10 cellular contexts compared by ENCODE assay signal in the genomic region with DNA sequence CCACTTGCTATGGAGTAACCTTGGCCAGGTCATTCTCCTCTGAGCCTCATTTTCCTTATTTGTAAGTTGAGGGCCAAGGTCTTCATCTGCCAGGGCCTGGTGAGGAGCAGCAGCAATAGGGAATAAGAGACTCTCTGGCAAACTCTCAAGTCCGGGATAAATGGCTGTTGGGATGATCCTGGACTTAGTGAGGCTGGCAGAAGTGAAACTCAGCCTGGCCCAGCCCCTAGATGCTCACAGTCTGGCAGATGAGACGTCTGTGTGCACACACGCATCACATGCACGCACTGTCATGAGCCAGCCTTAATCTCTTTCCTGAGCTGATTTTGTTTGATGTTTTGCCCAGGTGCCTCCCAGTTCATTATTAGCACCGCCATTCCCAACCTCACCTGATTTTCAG. TPM values are rescaled to one million over a fixed set of nuclear protein-coding genes. Genes with fewer than 3 reads are reported as not detected.
DNase-seq lines count a peak whose midpoint lies in the region; ATAC-seq and TF ChIP-seq lines count a peak whose summit lies in the region.
"Had no signal": no experiment of that assay in that cellular context is flagged by ENCODE, and none has a peak within 500 bp of the region (broad histone marks: within the 10 kb centered on the region; RNA-seq: fewer than 3 reads in every experiment).

No MANE protein-coding gene starts in this region.

- TF ChIP-seq CTCF in esophagus muscularis mucosa (IDR thresholded peaks at IDR 0.05): no peak

- H3K4me1 Mint-ChIP-seq in CD8-positive, alpha-beta memory T cell: peaks cover 95 to 100% (median 99%) of the 10 kb centered on the region in 3 donors
- H3K4me1 Mint-ChIP-seq in natural killer cell treated with Interleukin-12 subunit alpha and Interleukin-12 subunit beta and Interleukin-15 and Interleukin-18, amount 100 ng/mL, for 72 hours (ENCODE audit: low read depth in 2 of 2): peaks cover 75 to 90% of the 10 kb centered on the region in 2 donors

- no peak overlapping the region for H2AFZ ChIP-seq in Karpas-422 (ENCODE audit: low read length)

- H3K27me3 Mint-ChIP-seq in CD8-positive, alpha-beta memory T cell: peaks cover 0 to 3% of the 10 kb centered on the region in 2 donors
- H3K27me3 Mint-ChIP-seq in natural killer cell treated with Interleukin-12 subunit alpha and Interleukin-12 subunit beta and Interleukin-15 and Interleukin-18, amount 100 ng/mL, for 72 hours: no peaks in the 10 kb centered on the region

- H3K4me3 Mint-ChIP-seq in CD8-positive, alpha-beta memory T cell: peak overlapping the region in 6 of 7 donors; percentile 12 to 66 (median 22)
- no peak overlapping the region for H3K4me3 Mint-ChIP-seq in natural killer cell treated with Interleukin-12 subunit alpha and Interleukin-12 subunit beta and Interleukin-15 and Interleukin-18, amount 100 ng/mL, for 72 hours

- no peak for TF ChIP-seq EP300 in esophagus muscularis mucosa (IDR thresholded peaks at IDR 0.05)

- H3K9ac ChIP-seq in Karpas-422 (ENCODE audit: low read length): peak overlapping the region; percentile 71

- peak overlapping the region; percentile 79 for H3K4me2 ChIP-seq in Karpas-422 (ENCODE audit: low read depth, low read length, poor library complexity, severe bottlenecking)

- no peaks in the 10 kb centered on the region for H3K9me3 Mint-ChIP-seq in CD8-positive, alpha-beta memory T cell
- no peaks in the 10 kb centered on the region for H3K9me3 Mint-ChIP-seq in activated naive CD4-positive, alpha-beta T cell treated with anti-CD3 and anti-CD28 coated beads, Interleukin-2, amount 50 U/mL, for 72 hours
- no peaks in the 10 kb centered on the region for H3K9me3 Mint-ChIP-seq in natural killer cell treated with Interleukin-12 subunit alpha and Interleukin-12 subunit beta and Interleukin-15 and Interleukin-18, amount 100 ng/mL, for 72 hours

- 65% methylated on average over 5 of the region's 5 CpGs for WGBS in esophagus muscularis mucosa

- no peaks in the 10 kb centered on the region for H3K36me3 Mint-ChIP-seq in CD8-positive, alpha-beta memory T cell
- no peaks in the 10 kb centered on the region for H3K36me3 Mint-ChIP-seq in activated naive CD4-positive, alpha-beta T cell treated with anti-CD3 and anti-CD28 coated beads, Interleukin-2, amount 50 U/mL, for 72 hours
- H3K36me3 Mint-ChIP-seq in natural killer cell treated with Interleukin-12 subunit alpha and Interleukin-12 subunit beta and Interleukin-15 and Interleukin-18, amount 100 ng/mL, for 72 hours: no peaks in the 10 kb centered on the region

- no peak for TF ChIP-seq POLR2A in esophagus muscularis mucosa (IDR thresholded peaks at IDR 0.05; ENCODE audit: low read depth)

- H3K27ac ChIP-seq in CD8-positive, alpha-beta memory T cell (ENCODE audit: low read depth, low read length): peak overlapping the region; percentile 44
- H3K27ac ChIP-seq in Karpas-422 (ENCODE audit: low read length) (peak overlapping the region; percentile 92), esophagus muscularis mucosa (replicated peaks in 1 of 4) (peak overlapping the region in 1 of 4 donors; percentile 19)

- H3K9me3 ChIP-seq in CD8-positive, alpha-beta memory T cell (ENCODE audit: low read length): no peaks in the 10 kb centered on the region
- H3K9me3 ChIP-seq in Karpas-422 (ENCODE audit: low read length): no peaks in the 10 kb centered on the region
- no peaks in the 10 kb centered on the region for H3K9me3 ChIP-seq in esophagus muscularis mucosa

- H3K9me2 ChIP-seq in Karpas-422 (replicated peaks; ENCODE audit: insufficient read depth, low read length): no peaks in the 10 kb centered on the region

- peaks cover 100% of the 10 kb centered on the region for H3K4me1 ChIP-seq in CD8-positive, alpha-beta memory T cell (ENCODE audit: insufficient read depth, low read length)
- H3K4me1 ChIP-seq in Karpas-422 (ENCODE audit: low read length) (peaks cover 95% of the 10 kb centered on the region), esophagus muscularis mucosa (peaks cover 35 to 83% (median 79%) of the 10 kb centered on the region in 4 donors)

- H3K4me3 ChIP-seq in CD8-positive, alpha-beta memory T cell (ENCODE audit: low read length): no peak overlapping the region
- H3K4me3 ChIP-seq in Karpas-422 (ENCODE audit: low read length): peak overlapping the region; percentile 55; the same call in 1 of the 2 replicates
- H3K4me3 ChIP-seq in esophagus muscularis mucosa: no peak overlapping the region

- CTCF ChIA-PET in CD8-positive, alpha-beta memory T cell (lab: Charles Lee): interaction anchor here (2.0 to 8.5 kb wide), 2 partner anchors 27 to 533 kb away, joined by 5 to 73 read pairs; a partner anchor contains a TSS

- H3K27me3 ChIP-seq in CD8-positive, alpha-beta memory T cell (ENCODE audit: insufficient read depth, low read length, poor library complexity, severe bottlenecking): no peaks in the 10 kb centered on the region
- no peaks in the 10 kb centered on the region for H3K27me3 ChIP-seq in Karpas-422 (ENCODE audit: low read length)
- H3K27me3 ChIP-seq in esophagus muscularis mucosa: no peaks in the 10 kb centered on the region

- H3K27ac Mint-ChIP-seq in CD8-positive, alpha-beta memory T cell: peak overlapping the region; percentile 93 to 100 (median 99)
- peak overlapping the region; percentile 53 to 61 for H3K27ac Mint-ChIP-seq in activated naive CD4-positive, alpha-beta T cell treated with anti-CD3 and anti-CD28 coated beads, Interleukin-2, amount 50 U/mL, for 72 hours
- H3K27ac Mint-ChIP-seq in natural killer cell treated with Interleukin-12 subunit alpha and Interleukin-12 subunit beta and Interleukin-15 and Interleukin-18, amount 100 ng/mL, for 72 hours: peak overlapping the region; percentile 53 to 97

- ATAC-seq in activated naive CD4-positive, alpha-beta T cell treated with anti-CD3 and anti-CD28 coated beads, Interleukin-2, amount 50 U/mL, for 72 hours: no peak
- no peak for ATAC-seq in natural killer cell treated with Interleukin-12 subunit alpha and Interleukin-12 subunit beta and Interleukin-15 and Interleukin-18, amount 100 ng/mL, for 72 hours

- H4K20me1 ChIP-seq in Karpas-422 (ENCODE audit: insufficient read depth, low read depth, low read length): 0 out of 2 replicates have a peak, but pooled peaks cover 7% of the 10 kb centered on the region

- H3K36me3 ChIP-seq in CD8-positive, alpha-beta memory T cell (ENCODE audit: insufficient read depth, low read length): no peaks in the 10 kb centered on the region
- no peaks in the 10 kb centered on the region for H3K36me3 ChIP-seq in Karpas-422 (ENCODE audit: insufficient read depth, low read length)
- H3K36me3 ChIP-seq in esophagus muscularis mucosa: no peaks in the 10 kb centered on the region

- peaks cover 73% of the 10 kb centered on the region for H3K79me2 ChIP-seq in Karpas-422 (ENCODE audit: low read length)

- POLR2A ChIA-PET in CD8-positive, alpha-beta memory T cell (lab: Charles Lee): interaction anchor here (6.2 kb wide), 1 partner anchor 26 kb away, joined by 66 read pairs; a partner anchor contains a TSS

- intact Hi-C loops in esophagus muscularis mucosa (cut with DNase I): no loop called here

- peak in 1 of 5 donors; percentile 49 for DNase-seq in CD8-positive, alpha-beta memory T cell
- peak; percentile 60 for DNase-seq in Karpas-422
- no peak for DNase-seq in activated naive CD4-positive, alpha-beta T cell treated with anti-CD3 and anti-CD28 coated beads, Interleukin-2, amount 50 U/mL, for 72 hours (ENCODE audit: low spot score in 2 of 2)
- no peak for DNase-seq in natural killer cell treated with Interleukin-12 subunit alpha and Interleukin-12 subunit beta and Interleukin-15 and Interleukin-18, amount 100 ng/mL, for 72 hours (ENCODE audit: low spot score)
- no peak for DNase-seq in HUDEP-2 (lab: John Stamatoyannopoulos, UW; ENCODE audit: unreplicated experiment in 76 of 76)
- no peak for DNase-seq in NCI-H1436 (lab: John Stamatoyannopoulos, UW)
- no peak for DNase-seq in esophagus muscularis mucosa (ENCODE audit: extremely low spot score)
- DNase-seq: GOT3, kidney glomerular epithelial cell, MM.1S had no signal

RNA-seq across cellular contexts. Expression of a gene that starts 26.8 kb away (rescaled TPM):
- 10 to 100 TPM; 44.5 to 44.6 TPM for total RNA-seq in CD8-positive, alpha-beta memory T cell
- 6.6 TPM for polyA plus RNA-seq in CD8-positive, alpha-beta memory T cell
- total RNA-seq in Karpas-422 (2014; rRNA removed; shearing (Covaris generic); ENCODE audit: low replicate concordance): 25.3 and 30.2 TPM in 2 replicates
- 10 to 100 TPM; 52.7 to 71.9 TPM for total RNA-seq in activated naive CD4-positive, alpha-beta T cell treated with anti-CD3 and anti-CD28 coated beads, Interleukin-2, amount 50 U/mL, for 72 hours
- total RNA-seq in natural killer cell treated with Interleukin-12 subunit alpha and Interleukin-12 subunit beta and Interleukin-15 and Interleukin-18, amount 100 ng/mL, for 72 hours: 10 to 100 TPM; 20.4 to 56.7 TPM
- total RNA-seq in esophagus muscularis mucosa: 10 to 100 TPM; 15.0 to 36.2 (median 23.7) TPM
